ENCODE assay signal across 1 cellular context in the genomic region with DNA sequence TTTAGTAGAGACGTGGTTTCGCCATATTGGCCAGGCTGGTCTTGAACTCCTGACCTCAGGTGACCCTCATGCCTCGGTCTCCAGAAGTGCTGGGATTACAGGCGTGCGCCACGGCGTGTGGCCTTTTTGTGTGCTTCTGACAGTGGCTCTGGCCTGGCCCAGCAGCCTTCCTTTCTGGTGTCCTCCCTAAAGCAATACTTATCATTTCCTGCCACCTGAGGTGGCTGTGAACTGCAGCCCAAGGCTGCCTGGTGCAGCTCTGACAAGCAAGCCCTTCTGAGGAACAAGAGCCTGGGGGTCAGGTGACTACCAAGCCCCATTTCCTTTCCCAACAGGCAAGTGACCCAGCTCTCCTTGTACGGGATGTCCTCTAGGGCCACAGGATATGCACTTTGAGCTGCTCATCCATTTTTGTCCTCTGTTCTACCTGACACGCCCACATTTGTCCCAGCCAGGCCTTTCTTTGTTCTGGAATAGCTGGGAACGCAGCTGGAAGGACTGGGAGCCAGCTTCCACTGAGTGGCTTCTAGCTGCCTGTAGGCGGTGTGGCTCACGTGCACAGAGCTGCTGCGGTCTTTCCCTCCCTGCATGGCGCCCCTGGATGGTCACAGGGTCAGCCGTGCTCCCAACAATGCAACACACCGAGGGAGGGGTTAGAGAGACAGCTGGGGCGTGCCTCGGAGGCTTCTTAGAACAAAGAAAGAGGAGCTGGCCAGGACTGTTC.
TF ChIP-seq lines count a peak whose summit lies in the region.

No MANE protein-coding gene starts in this region.

TF ChIP-seq in K562, 482 proteins besides CTCF, POLR2A, EP300 and RAD21 (continues in another document):
- TF ChIP-seq, protein P1, sequence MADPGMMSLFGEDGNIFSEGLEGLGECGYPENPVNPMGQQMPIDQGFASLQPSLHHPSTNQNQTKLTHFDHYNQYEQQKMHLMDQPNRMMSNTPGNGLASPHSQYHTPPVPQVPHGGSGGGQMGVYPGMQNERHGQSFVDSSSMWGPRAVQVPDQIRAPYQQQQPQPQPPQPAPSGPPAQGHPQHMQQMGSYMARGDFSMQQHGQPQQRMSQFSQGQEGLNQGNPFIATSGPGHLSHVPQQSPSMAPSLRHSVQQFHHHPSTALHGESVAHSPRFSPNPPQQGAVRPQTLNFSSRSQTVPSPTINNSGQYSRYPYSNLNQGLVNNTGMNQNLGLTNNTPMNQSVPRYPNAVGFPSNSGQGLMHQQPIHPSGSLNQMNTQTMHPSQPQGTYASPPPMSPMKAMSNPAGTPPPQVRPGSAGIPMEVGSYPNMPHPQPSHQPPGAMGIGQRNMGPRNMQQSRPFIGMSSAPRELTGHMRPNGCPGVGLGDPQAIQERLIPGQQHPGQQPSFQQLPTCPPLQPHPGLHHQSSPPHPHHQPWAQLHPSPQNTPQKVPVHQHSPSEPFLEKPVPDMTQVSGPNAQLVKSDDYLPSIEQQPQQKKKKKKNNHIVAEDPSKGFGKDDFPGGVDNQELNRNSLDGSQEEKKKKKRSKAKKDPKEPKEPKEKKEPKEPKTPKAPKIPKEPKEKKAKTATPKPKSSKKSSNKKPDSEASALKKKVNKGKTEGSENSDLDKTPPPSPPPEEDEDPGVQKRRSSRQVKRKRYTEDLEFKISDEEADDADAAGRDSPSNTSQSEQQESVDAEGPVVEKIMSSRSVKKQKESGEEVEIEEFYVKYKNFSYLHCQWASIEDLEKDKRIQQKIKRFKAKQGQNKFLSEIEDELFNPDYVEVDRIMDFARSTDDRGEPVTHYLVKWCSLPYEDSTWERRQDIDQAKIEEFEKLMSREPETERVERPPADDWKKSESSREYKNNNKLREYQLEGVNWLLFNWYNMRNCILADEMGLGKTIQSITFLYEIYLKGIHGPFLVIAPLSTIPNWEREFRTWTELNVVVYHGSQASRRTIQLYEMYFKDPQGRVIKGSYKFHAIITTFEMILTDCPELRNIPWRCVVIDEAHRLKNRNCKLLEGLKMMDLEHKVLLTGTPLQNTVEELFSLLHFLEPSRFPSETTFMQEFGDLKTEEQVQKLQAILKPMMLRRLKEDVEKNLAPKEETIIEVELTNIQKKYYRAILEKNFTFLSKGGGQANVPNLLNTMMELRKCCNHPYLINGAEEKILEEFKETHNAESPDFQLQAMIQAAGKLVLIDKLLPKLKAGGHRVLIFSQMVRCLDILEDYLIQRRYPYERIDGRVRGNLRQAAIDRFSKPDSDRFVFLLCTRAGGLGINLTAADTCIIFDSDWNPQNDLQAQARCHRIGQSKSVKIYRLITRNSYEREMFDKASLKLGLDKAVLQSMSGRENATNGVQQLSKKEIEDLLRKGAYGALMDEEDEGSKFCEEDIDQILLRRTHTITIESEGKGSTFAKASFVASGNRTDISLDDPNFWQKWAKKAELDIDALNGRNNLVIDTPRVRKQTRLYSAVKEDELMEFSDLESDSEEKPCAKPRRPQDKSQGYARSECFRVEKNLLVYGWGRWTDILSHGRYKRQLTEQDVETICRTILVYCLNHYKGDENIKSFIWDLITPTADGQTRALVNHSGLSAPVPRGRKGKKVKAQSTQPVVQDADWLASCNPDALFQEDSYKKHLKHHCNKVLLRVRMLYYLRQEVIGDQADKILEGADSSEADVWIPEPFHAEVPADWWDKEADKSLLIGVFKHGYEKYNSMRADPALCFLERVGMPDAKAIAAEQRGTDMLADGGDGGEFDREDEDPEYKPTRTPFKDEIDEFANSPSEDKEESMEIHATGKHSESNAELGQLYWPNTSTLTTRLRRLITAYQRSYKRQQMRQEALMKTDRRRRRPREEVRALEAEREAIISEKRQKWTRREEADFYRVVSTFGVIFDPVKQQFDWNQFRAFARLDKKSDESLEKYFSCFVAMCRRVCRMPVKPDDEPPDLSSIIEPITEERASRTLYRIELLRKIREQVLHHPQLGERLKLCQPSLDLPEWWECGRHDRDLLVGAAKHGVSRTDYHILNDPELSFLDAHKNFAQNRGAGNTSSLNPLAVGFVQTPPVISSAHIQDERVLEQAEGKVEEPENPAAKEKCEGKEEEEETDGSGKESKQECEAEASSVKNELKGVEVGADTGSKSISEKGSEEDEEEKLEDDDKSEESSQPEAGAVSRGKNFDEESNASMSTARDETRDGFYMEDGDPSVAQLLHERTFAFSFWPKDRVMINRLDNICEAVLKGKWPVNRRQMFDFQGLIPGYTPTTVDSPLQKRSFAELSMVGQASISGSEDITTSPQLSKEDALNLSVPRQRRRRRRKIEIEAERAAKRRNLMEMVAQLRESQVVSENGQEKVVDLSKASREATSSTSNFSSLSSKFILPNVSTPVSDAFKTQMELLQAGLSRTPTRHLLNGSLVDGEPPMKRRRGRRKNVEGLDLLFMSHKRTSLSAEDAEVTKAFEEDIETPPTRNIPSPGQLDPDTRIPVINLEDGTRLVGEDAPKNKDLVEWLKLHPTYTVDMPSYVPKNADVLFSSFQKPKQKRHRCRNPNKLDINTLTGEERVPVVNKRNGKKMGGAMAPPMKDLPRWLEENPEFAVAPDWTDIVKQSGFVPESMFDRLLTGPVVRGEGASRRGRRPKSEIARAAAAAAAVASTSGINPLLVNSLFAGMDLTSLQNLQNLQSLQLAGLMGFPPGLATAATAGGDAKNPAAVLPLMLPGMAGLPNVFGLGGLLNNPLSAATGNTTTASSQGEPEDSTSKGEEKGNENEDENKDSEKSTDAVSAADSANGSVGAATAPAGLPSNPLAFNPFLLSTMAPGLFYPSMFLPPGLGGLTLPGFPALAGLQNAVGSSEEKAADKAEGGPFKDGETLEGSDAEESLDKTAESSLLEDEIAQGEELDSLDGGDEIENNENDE (IDR thresholded peaks at IDR 0.05; ENCODE audit: low read depth, low read length), result no peak
- TF ChIP-seq CBFB (CRISPR knock-in tag; IDR thresholded peaks at IDR 0.05) (no peak), KLF16 (IDR thresholded peaks at IDR 0.05) (peak; percentile 68; the same call in 1 of the 2 replicates), ZNF311 (CRISPR knock-in tag; IDR thresholded peaks at IDR 0.05) (no peak; the same call in 1 of the 2 replicates), MAFK (IDR thresholded peaks at IDR 0.05; ENCODE audit: low read length) (no peak), SIN3A (IDR thresholded peaks at IDR 0.05; ENCODE audit: borderline replicate concordance in 2 of 2, control insufficient read depth in 1 of 2, low read depth in 2 of 2, low read length in 2 of 2) (peak in 1 of 2 experiments; percentile 33; a peak in 1 of 4 replicates), ETV1 (tag; conservative IDR thresholded peaks at IDR 0.05; ENCODE audit: low read depth) (peak; percentile 87), HOXB6 (CRISPR knock-in tag; IDR thresholded peaks at IDR 0.05; ENCODE audit: borderline replicate concordance) (no peak), HIVEP1 (CRISPR knock-in tag; IDR thresholded peaks at IDR 0.05) (no peak), OTX1 (CRISPR knock-in tag; IDR thresholded peaks at IDR 0.05) (no peak), ZNF124 (CRISPR knock-in tag; IDR thresholded peaks at IDR 0.05) (no peak), CEBPB (tag; IDR thresholded peaks at IDR 0.05) (peak; percentile 60), NFE2L1 (tag; IDR thresholded peaks at IDR 0.05; ENCODE audit: borderline replicate concordance, low read depth) (no peak), ZBTB8A (IDR thresholded peaks at IDR 0.05; ENCODE audit: partially characterized antibody) (no peak), NCOA2 (IDR thresholded peaks at IDR 0.05; ENCODE audit: partially characterized antibody in 2 of 2) (no peak), WHSC1 (IDR thresholded peaks at IDR 0.05; ENCODE audit: low read length) (no peak), ZFP30 (CRISPR knock-in tag; IDR thresholded peaks at IDR 0.05; ENCODE audit: borderline replicate concordance) (no peak; the same call in 1 of the 2 replicates), CHD4 (IDR thresholded peaks at IDR 0.05; ENCODE audit: insufficient read depth, insufficient replicate concordance, low read depth, low read length, poor library complexity, severe bottlenecking) (no peak), MCM2 (IDR thresholded peaks at IDR 0.05; ENCODE audit: low read depth) (no peak), FOS (IDR thresholded peaks at IDR 0.05; ENCODE audit: extremely low read depth, insufficient read length) (no peak), TAL1 (IDR thresholded peaks at IDR 0.05) (peak; percentile 82), NRF1 (conservative IDR thresholded peaks at IDR 0.05 in 1 of 2, IDR thresholded peaks at IDR 0.05 in 1 of 2) (peak; percentile 34 to 39; a peak in 3 of 4 replicates), TFAM (CRISPR knock-in tag; conservative IDR thresholded peaks at IDR 0.05) (no peak), CAMTA2 (CRISPR knock-in tag; conservative IDR thresholded peaks at IDR 0.05) (no peak), RBM17 (IDR thresholded peaks at IDR 0.05; ENCODE audit: borderline replicate concordance, low read depth, low read length) (no peak), GABPA (tag; conservative IDR thresholded peaks at IDR 0.05; ENCODE audit: low read depth) (peak; percentile 61), SRSF1 (IDR thresholded peaks at IDR 0.05; ENCODE audit: low read depth, low read length) (no peak), NELFE (IDR thresholded peaks at IDR 0.05; ENCODE audit: insufficient read depth, insufficient read length) (no peak), PHTF2 (CRISPR knock-in tag; IDR thresholded peaks at IDR 0.05) (no peak), BCL6 (CRISPR knock-in tag; IDR thresholded peaks at IDR 0.05) (no peak), ZNF324 (CRISPR knock-in tag; IDR thresholded peaks at IDR 0.05) (0 out of 2 replicates have a peak, but pooled peaks have one; percentile 25)
- TF ChIP-seq, protein P2, sequence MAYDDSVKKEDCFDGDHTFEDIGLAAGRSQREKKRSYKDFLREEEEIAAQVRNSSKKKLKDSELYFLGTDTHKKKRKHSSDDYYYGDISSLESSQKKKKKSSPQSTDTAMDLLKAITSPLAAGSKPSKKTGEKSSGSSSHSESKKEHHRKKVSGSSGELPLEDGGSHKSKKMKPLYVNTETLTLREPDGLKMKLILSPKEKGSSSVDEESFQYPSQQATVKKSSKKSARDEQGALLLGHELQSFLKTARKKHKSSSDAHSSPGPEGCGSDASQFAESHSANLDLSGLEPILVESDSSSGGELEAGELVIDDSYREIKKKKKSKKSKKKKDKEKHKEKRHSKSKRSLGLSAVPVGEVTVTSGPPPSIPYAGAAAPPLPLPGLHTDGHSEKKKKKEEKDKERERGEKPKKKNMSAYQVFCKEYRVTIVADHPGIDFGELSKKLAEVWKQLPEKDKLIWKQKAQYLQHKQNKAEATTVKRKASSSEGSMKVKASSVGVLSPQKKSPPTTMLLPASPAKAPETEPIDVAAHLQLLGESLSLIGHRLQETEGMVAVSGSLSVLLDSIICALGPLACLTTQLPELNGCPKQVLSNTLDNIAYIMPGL (CRISPR knock-in tag; IDR thresholded peaks at IDR 0.05), result no peak
- TF ChIP-seq, protein P3, sequence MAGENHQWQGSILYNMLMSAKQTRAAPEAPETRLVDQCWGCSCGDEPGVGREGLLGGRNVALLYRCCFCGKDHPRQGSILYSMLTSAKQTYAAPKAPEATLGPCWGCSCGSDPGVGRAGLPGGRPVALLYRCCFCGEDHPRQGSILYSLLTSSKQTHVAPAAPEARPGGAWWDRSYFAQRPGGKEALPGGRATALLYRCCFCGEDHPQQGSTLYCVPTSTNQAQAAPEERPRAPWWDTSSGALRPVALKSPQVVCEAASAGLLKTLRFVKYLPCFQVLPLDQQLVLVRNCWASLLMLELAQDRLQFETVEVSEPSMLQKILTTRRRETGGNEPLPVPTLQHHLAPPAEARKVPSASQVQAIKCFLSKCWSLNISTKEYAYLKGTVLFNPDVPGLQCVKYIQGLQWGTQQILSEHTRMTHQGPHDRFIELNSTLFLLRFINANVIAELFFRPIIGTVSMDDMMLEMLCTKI (IDR thresholded peaks at IDR 0.05; ENCODE audit: partially characterized antibody), result no peak
- TF ChIP-seq, protein P4, sequence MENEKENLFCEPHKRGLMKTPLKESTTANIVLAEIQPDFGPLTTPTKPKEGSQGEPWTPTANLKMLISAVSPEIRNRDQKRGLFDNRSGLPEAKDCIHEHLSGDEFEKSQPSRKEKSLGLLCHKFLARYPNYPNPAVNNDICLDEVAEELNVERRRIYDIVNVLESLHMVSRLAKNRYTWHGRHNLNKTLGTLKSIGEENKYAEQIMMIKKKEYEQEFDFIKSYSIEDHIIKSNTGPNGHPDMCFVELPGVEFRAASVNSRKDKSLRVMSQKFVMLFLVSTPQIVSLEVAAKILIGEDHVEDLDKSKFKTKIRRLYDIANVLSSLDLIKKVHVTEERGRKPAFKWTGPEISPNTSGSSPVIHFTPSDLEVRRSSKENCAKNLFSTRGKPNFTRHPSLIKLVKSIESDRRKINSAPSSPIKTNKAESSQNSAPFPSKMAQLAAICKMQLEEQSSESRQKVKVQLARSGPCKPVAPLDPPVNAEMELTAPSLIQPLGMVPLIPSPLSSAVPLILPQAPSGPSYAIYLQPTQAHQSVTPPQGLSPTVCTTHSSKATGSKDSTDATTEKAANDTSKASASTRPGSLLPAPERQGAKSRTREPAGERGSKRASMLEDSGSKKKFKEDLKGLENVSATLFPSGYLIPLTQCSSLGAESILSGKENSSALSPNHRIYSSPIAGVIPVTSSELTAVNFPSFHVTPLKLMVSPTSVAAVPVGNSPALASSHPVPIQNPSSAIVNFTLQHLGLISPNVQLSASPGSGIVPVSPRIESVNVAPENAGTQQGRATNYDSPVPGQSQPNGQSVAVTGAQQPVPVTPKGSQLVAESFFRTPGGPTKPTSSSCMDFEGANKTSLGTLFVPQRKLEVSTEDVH (IDR thresholded peaks at IDR 0.05; ENCODE audit: low read depth, partially characterized antibody), result no peak
- TF ChIP-seq, protein P5, sequence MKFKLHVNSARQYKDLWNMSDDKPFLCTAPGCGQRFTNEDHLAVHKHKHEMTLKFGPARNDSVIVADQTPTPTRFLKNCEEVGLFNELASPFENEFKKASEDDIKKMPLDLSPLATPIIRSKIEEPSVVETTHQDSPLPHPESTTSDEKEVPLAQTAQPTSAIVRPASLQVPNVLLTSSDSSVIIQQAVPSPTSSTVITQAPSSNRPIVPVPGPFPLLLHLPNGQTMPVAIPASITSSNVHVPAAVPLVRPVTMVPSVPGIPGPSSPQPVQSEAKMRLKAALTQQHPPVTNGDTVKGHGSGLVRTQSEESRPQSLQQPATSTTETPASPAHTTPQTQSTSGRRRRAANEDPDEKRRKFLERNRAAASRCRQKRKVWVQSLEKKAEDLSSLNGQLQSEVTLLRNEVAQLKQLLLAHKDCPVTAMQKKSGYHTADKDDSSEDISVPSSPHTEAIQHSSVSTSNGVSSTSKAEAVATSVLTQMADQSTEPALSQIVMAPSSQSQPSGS (CRISPR knock-in tag; IDR thresholded peaks at IDR 0.05), result no peak
- TF ChIP-seq, protein P6, sequence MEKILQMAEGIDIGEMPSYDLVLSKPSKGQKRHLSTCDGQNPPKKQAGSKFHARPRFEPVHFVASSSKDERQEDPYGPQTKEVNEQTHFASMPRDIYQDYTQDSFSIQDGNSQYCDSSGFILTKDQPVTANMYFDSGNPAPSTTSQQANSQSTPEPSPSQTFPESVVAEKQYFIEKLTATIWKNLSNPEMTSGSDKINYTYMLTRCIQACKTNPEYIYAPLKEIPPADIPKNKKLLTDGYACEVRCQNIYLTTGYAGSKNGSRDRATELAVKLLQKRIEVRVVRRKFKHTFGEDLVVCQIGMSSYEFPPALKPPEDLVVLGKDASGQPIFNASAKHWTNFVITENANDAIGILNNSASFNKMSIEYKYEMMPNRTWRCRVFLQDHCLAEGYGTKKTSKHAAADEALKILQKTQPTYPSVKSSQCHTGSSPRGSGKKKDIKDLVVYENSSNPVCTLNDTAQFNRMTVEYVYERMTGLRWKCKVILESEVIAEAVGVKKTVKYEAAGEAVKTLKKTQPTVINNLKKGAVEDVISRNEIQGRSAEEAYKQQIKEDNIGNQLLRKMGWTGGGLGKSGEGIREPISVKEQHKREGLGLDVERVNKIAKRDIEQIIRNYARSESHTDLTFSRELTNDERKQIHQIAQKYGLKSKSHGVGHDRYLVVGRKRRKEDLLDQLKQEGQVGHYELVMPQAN (IDR thresholded peaks at IDR 0.05; ENCODE audit: borderline replicate concordance), result peak; percentile 27; the same call in 1 of the 2 replicates
